12 cellular contexts compared by ENCODE assay signal in genomic region chrX:118211891-118212816, GRCh38.
DNase-seq lines count a peak whose midpoint lies in the region; ATAC-seq, FAIRE-seq and TF ChIP-seq lines count a peak whose summit lies in the region.
"Had no signal": no experiment of that assay in that cellular context is flagged by ENCODE, and none has a peak within 500 bp of the region (broad histone marks: within the 10 kb centered on the region; RNA-seq: fewer than 3 reads in every experiment).

No MANE protein-coding gene starts in this region.

- no peaks in the 10 kb centered on the region for H3K4me1 Mint-ChIP-seq in activated T-helper 1 cell treated with anti-CD3 and anti-CD28 coated beads, Interleukin-12 subunit alpha, Interleukin-12 subunit beta, Interleukin-2, Interleukin-4 antibody, amounts not matched to agents 30 ng/mL and 10 ng/mL and 1 ng/mL, durations not matched to agents 14 hours and 24 hours and 36 hours (ENCODE audit: low read depth)

- TF ChIP-seq CTCF in right lobe of liver (IDR thresholded peaks at IDR 0.05): no peak

- no peak overlapping the region for H3K4me3 Mint-ChIP-seq in activated T-helper 1 cell treated with anti-CD3 and anti-CD28 coated beads, Interleukin-12 subunit alpha, Interleukin-12 subunit beta, Interleukin-2, Interleukin-4 antibody, amounts not matched to agents 30 ng/mL and 10 ng/mL and 1 ng/mL, durations not matched to agents 14 hours and 24 hours and 36 hours

- H3K27me3 Mint-ChIP-seq in activated T-helper 1 cell treated with anti-CD3 and anti-CD28 coated beads, Interleukin-12 subunit alpha, Interleukin-12 subunit beta, Interleukin-2, Interleukin-4 antibody, amounts not matched to agents 30 ng/mL and 10 ng/mL and 1 ng/mL, durations not matched to agents 14 hours and 24 hours and 36 hours (ENCODE audit: insufficient read depth): peaks cover 3% of the 10 kb centered on the region
- H3K27me3 Mint-ChIP-seq: progenitor cell of endocrine pancreas had no signal

- no peak overlapping the region for H3K27ac Mint-ChIP-seq in activated T-helper 1 cell treated with anti-CD3 and anti-CD28 coated beads, Interleukin-12 subunit alpha, Interleukin-12 subunit beta, Interleukin-2, Interleukin-4 antibody, amounts not matched to agents 30 ng/mL and 10 ng/mL and 1 ng/mL, durations not matched to agents 14 hours and 24 hours and 36 hours
- H3K27ac Mint-ChIP-seq: progenitor cell of endocrine pancreas had no signal

- no peak for TF ChIP-seq POLR2A in GM12891 (IDR thresholded peaks at IDR 0.05; ENCODE audit: low read depth, low read length)
- no peak for TF ChIP-seq POLR2A in right lobe of liver (IDR thresholded peaks at IDR 0.05)

- 46% methylated on average over 9 of the region's 10 CpGs for WGBS in right lobe of liver (ENCODE audit: insufficient coverage, low coverage, low lambda C conversion rate, missing lambda C conversion rate)
- 66% methylated on average over 10 of the region's 10 CpGs for WGBS in right cardiac atrium

- H3K4me3 ChIP-seq in right lobe of liver (no peak overlapping the region), right cardiac atrium (ENCODE audit: low read length) (no peak overlapping the region)
- H3K4me3 ChIP-seq: adrenal gland had no signal

- no peaks in the 10 kb centered on the region for H3K36me3 ChIP-seq in right lobe of liver
- H3K36me3 ChIP-seq: adrenal gland had no signal

- H3K27me3 ChIP-seq in right lobe of liver (no peaks in the 10 kb centered on the region), right cardiac atrium (ENCODE audit: control insufficient read depth, insufficient read depth) (no peaks in the 10 kb centered on the region)

- DNase-seq in GM12891 (ENCODE audit: insufficient read length, low spot score): no peak
- DNase-seq in NOMO-1 (lab: John Stamatoyannopoulos, UW; ENCODE audit: unreplicated experiment in 2 of 2): peak; percentile 40 to 67
- DNase-seq in right lobe of liver: no peak
- no peak for DNase-seq in right cardiac atrium
- no peak for DNase-seq in NCI-H524 treated with DMSO at 0.1 percent for 48 hours (lab: John Stamatoyannopoulos, UW)
- DNase-seq in activated T-helper 1 cell treated with anti-CD3 and anti-CD28 coated beads, Interleukin-12 subunit alpha, Interleukin-12 subunit beta, Interleukin-2, Interleukin-4 antibody, amounts not matched to agents 30 ng/mL and 10 ng/mL and 1 ng/mL, durations not matched to agents 14 hours and 24 hours and 36 hours (ENCODE audit: low spot score): no peak
- DNase-seq: adrenal gland had no signal

- no peak for FAIRE-seq in GM12891 (lab: Jason Lieb, UNC)
- FAIRE-seq: keratinocyte had no signal

- intact Hi-C loops in right lobe of liver (cut with DNase I): no loop called here
- intact Hi-C loops in right cardiac atrium (cut with DNase I): no loop called here
- intact Hi-C loops in activated T-helper 1 cell treated with anti-CD3 and anti-CD28 coated beads, Interleukin-12 subunit alpha, Interleukin-12 subunit beta, Interleukin-2, Interleukin-4 antibody, amounts not matched to agents 30 ng/mL and 10 ng/mL and 1 ng/mL, durations not matched to agents 14 hours and 24 hours and 36 hours (cut with micrococcal nuclease): no loop called here

- H3K4me1 ChIP-seq in right lobe of liver (peaks cover 0 to 4% (median 0%) of the 10 kb centered on the region in 4 donors), right cardiac atrium (ENCODE audit: control insufficient read depth, insufficient read depth, low read length) (no peaks in the 10 kb centered on the region)
- H3K4me1 ChIP-seq: adrenal gland had no signal

- H3K36me3 Mint-ChIP-seq in activated T-helper 1 cell treated with anti-CD3 and anti-CD28 coated beads, Interleukin-12 subunit alpha, Interleukin-12 subunit beta, Interleukin-2, Interleukin-4 antibody, amounts not matched to agents 30 ng/mL and 10 ng/mL and 1 ng/mL, durations not matched to agents 14 hours and 24 hours and 36 hours (ENCODE audit: low read depth): no peaks in the 10 kb centered on the region

- peak; percentile 66 for ATAC-seq in GM19395 (IDR thresholded peaks at IDR 0.05; ENCODE audit: unreplicated experiment)
- peak; percentile 31 for ATAC-seq in HG02981 (IDR thresholded peaks at IDR 0.05; ENCODE audit: unreplicated experiment)
- no peak for ATAC-seq in right lobe of liver
- no peak for ATAC-seq in right cardiac atrium

- H3K9me3 Mint-ChIP-seq in activated T-helper 1 cell treated with anti-CD3 and anti-CD28 coated beads, Interleukin-12 subunit alpha, Interleukin-12 subunit beta, Interleukin-2, Interleukin-4 antibody, amounts not matched to agents 30 ng/mL and 10 ng/mL and 1 ng/mL, durations not matched to agents 14 hours and 24 hours and 36 hours: no peaks in the 10 kb centered on the region

- H3K27ac ChIP-seq in right lobe of liver (no peak overlapping the region), right cardiac atrium (ENCODE audit: low read length) (no peak overlapping the region)
- H3K27ac ChIP-seq: adrenal gland, VCaP had no signal

- H3K9me3 ChIP-seq in right lobe of liver (no peaks in the 10 kb centered on the region), right cardiac atrium (ENCODE audit: control insufficient read depth, low read length) (no peaks in the 10 kb centered on the region)
- H3K9me3 ChIP-seq: adrenal gland had no signal

TF ChIP-seq in GM12891, 5 proteins besides CTCF, POLR2A, EP300 and RAD21:
- TF ChIP-seq PAX5 (IDR thresholded peaks at IDR 0.05; ENCODE audit: insufficient read depth, low read length, severe bottlenecking) (no peak), SPI1 (IDR thresholded peaks at IDR 0.05; ENCODE audit: low read depth, low read length) (peak; percentile 76), POLR2AphosphoS5 (IDR thresholded peaks at IDR 0.05; ENCODE audit: low read depth, low read length) (no peak), POU2F2 (IDR thresholded peaks at IDR 0.05; ENCODE audit: low read depth, low read length) (no peak), TAF1 (IDR thresholded peaks at IDR 0.05; ENCODE audit: low read depth, low read length) (no peak)
TF ChIP-seq in GM12891: peak in this region for 1.

Comparison
In these comparisons a context has a peak if more than half of its experiments do, and no peak if none do; other contexts are left out.
1. DNase-seq: peak in NOMO-1 (2 of 2); none in GM12891 (single experiment), right lobe of liver (0 of 3), right cardiac atrium (0 of 3), NCI-H524 treated with DMSO at 0.1 percent for 48 hours (single experiment) and activated T-helper 1 cell treated with anti-CD3 and anti-CD28 coated beads, Interleukin-12 subunit alpha, Interleukin-12 subunit beta, Interleukin-2, Interleukin-4 antibody, amounts not matched to agents 30 ng/mL and 10 ng/mL and 1 ng/mL, durations not matched to agents 14 hours and 24 hours and 36 hours (single experiment).
2. ATAC-seq: peak in GM19395 (single experiment) and HG02981 (single experiment); none in right lobe of liver (0 of 4) and right cardiac atrium (0 of 2).